ENCODE assay signal across 18 cellular contexts in the genomic region with DNA sequence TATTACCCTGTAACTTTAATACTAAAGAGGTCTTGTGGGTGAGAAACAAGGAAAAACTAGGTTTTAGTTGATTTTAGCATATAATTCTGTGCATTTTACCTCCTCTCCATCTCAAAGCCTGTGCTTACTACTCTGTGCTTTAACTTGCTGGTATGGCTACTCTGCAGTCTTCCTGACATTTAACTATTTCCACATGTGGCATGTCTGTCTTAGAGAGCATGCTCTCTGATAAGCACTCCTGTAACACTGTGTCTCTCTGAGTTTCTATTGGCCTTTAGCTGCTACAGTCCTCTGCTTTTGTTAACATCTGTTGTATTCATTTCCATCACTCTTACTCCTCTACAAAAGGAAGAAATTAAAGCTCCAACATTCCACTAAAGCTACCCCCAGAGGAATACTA.
DNase-seq lines count a peak whose midpoint lies in the region; ATAC-seq and TF ChIP-seq lines count a peak whose summit lies in the region.
"Had no signal": no experiment of that assay in that cellular context is flagged by ENCODE, and none has a peak within 500 bp of the region (broad histone marks: within the 10 kb centered on the region; RNA-seq: fewer than 3 reads in every experiment).

No MANE protein-coding gene starts in this region.

- peaks cover 49% of the 10 kb centered on the region for H3K4me1 Mint-ChIP-seq in activated naive CD4-positive, alpha-beta T cell treated with anti-CD3 and anti-CD28 coated beads, Interleukin-2, amount 10 ng/mL, durations not matched to agents 7 days and 5 days

- TF ChIP-seq EP300 in SK-N-SH (IDR thresholded peaks at IDR 0.05; ENCODE audit: borderline replicate concordance in 1 of 2, low read depth in 1 of 2, low read length in 1 of 2) = no peak

- no peaks in the 10 kb centered on the region for H3F3A ChIP-seq in SK-N-SH (replicated peaks; ENCODE audit: insufficient read depth)

- peaks cover 0 to 22% of the 10 kb centered on the region in 2 experiments; a peak in 2 of 4 replicates for H3K4me1 ChIP-seq in SK-N-SH (ENCODE audit: control insufficient read depth in 1 of 2, insufficient read depth in 2 of 2, low read depth in 1 of 2, low read length in 1 of 2)
- H3K4me1 ChIP-seq in heart left ventricle = peaks cover 0 to 29% (median 12%) of the 10 kb centered on the region in 12 donors
- peaks cover 28 to 34% (median 30%) of the 10 kb centered on the region in 3 donors for H3K4me1 ChIP-seq in skeletal muscle tissue (ENCODE audit: control insufficient read depth in 3 of 3, insufficient read depth in 3 of 3, low read length in 3 of 3)
- no peaks in the 10 kb centered on the region for H3K4me1 ChIP-seq in colonic mucosa

- H3K36me3 ChIP-seq in SK-N-SH (replicated peaks in 1 of 2; ENCODE audit: control insufficient read depth in 1 of 2, insufficient read depth in 2 of 2, low read length in 1 of 2) (no peaks in the 10 kb centered on the region), heart left ventricle (no peaks in the 10 kb centered on the region), skeletal muscle tissue (ENCODE audit: control insufficient read depth in 3 of 3, insufficient read depth in 3 of 3, low read length in 3 of 3) (no peaks in the 10 kb centered on the region), colonic mucosa (no peaks in the 10 kb centered on the region)
- H3K36me3 ChIP-seq: stomach had no signal

- no peak for TF ChIP-seq RAD21 in SK-N-SH (IDR thresholded peaks at IDR 0.05; ENCODE audit: low read length)

- no peak overlapping the region for H3K4me2 ChIP-seq in SK-N-SH

- H3K9me2 ChIP-seq in SK-N-SH = no peaks in the 10 kb centered on the region

- no peak for TF ChIP-seq POLR2A in heart left ventricle (IDR thresholded peaks at IDR 0.05)

- H3K27ac ChIP-seq in SK-N-SH (ENCODE audit: low read depth in 2 of 2, low read length in 1 of 2) (peak overlapping the region in 1 of 2 experiments; percentile 80; a peak in 2 of 4 replicates), heart left ventricle (no peak overlapping the region), skeletal muscle tissue (ENCODE audit: low read depth, low read length) (peak overlapping the region; percentile 53), colonic mucosa (no peak overlapping the region)
- H3K27ac ChIP-seq: stomach had no signal

- H3K4me3 ChIP-seq in SK-N-SH (ENCODE audit: low read depth in 2 of 2, low read length in 1 of 2) = no peak overlapping the region
- H3K4me3 ChIP-seq in heart left ventricle = no peak overlapping the region
- H3K4me3 ChIP-seq in skeletal muscle tissue (ENCODE audit: low read length in 3 of 3) = no peak overlapping the region
- H3K4me3 ChIP-seq in colonic mucosa = no peak overlapping the region
- H3K4me3 ChIP-seq: stomach had no signal

- DNase-seq in activated naive CD4-positive, alpha-beta T cell treated with anti-CD3 and anti-CD28 coated beads, Interleukin-2, amount 50 U/mL, for 72 hours (ENCODE audit: low spot score in 2 of 2) = no peak
- no peak for DNase-seq in activated naive CD4-positive, alpha-beta T cell treated with anti-CD3 and anti-CD28 coated beads, Interleukin-2, amount 10 ng/mL, durations not matched to agents 7 days and 5 days
- DNase-seq in SK-N-SH (peak; percentile 51), heart left ventricle (no peak), colonic mucosa (no peak)
- DNase-seq: activated CD4-positive, CD25-positive, alpha-beta regulatory T cell treated with anti-CD3 and anti-CD28 coated beads, Interleukin-2, amount 50 U/mL, for 72 hours; amniotic stem cell; cerebellar nuclear complex; foreskin melanocyte; GDM1; H9; retina; stimulated activated CD4-positive, alpha-beta T cell treated with anti-CD3 and anti-CD28 coated beads, Interleukin-15, amount 100 ng/mL, for 24 hours; stomach had no signal

- H2AFZ ChIP-seq in SK-N-SH (ENCODE audit: low read depth) = no peak overlapping the region

- TF ChIP-seq CTCF in SK-N-SH (IDR thresholded peaks at IDR 0.05) = no peak
- TF ChIP-seq CTCF in heart left ventricle (IDR thresholded peaks at IDR 0.05) = no peak
- TF ChIP-seq CTCF in colonic mucosa (IDR thresholded peaks at IDR 0.05) = no peak

- H3K9ac ChIP-seq in SK-N-SH (no peak overlapping the region), skeletal muscle tissue (ENCODE audit: low read depth in 1 of 3, low read length in 3 of 3) (no peak overlapping the region), colonic mucosa (ENCODE audit: low read depth in 2 of 2, low read length in 2 of 2) (no peak overlapping the region)

- H3K27me3 ChIP-seq in SK-N-SH (ENCODE audit: insufficient read depth) = no peaks in the 10 kb centered on the region
- H3K27me3 ChIP-seq in heart left ventricle = no peaks in the 10 kb centered on the region
- no peaks in the 10 kb centered on the region for H3K27me3 ChIP-seq in skeletal muscle tissue (ENCODE audit: control insufficient read depth in 3 of 3, insufficient read depth in 3 of 3, low read length in 3 of 3)
- H3K27me3 ChIP-seq in colonic mucosa = no peaks in the 10 kb centered on the region
- H3K27me3 ChIP-seq: stomach had no signal

- H3K79me2 ChIP-seq in SK-N-SH (ENCODE audit: insufficient read depth) = no peaks in the 10 kb centered on the region

- ATAC-seq in activated naive CD4-positive, alpha-beta T cell treated with anti-CD3 and anti-CD28 coated beads, Interleukin-2, amount 50 U/mL, for 72 hours = no peak
- ATAC-seq in heart left ventricle = peak; percentile 53 to 87 (median 61)
- ATAC-seq in GM21717 (IDR thresholded peaks at IDR 0.05; ENCODE audit: unreplicated experiment) = no peak
- ATAC-seq in HG02852 (IDR thresholded peaks at IDR 0.05; ENCODE audit: unreplicated experiment) = no peak

- no peaks in the 10 kb centered on the region for H3K9me3 Mint-ChIP-seq in activated naive CD4-positive, alpha-beta T cell treated with anti-CD3 and anti-CD28 coated beads, Interleukin-2, amount 50 U/mL, for 72 hours
- H3K9me3 Mint-ChIP-seq in activated naive CD4-positive, alpha-beta T cell treated with anti-CD3 and anti-CD28 coated beads, Interleukin-2, amount 10 ng/mL, durations not matched to agents 7 days and 5 days = no peaks in the 10 kb centered on the region
- H3K9me3 Mint-ChIP-seq: H9 had no signal

- intact Hi-C loops in heart left ventricle (cut with DNase I) = loop anchor here in 2 of 10 donors (5.0 kb wide), 1 partner anchor 109 kb away; no protein-coding TSS in a partner anchor
- intact Hi-C loops in colonic mucosa (cut with DNase I) = no loop called here

- CTCF ChIA-PET in activated naive CD4-positive, alpha-beta T cell treated with anti-CD3 and anti-CD28 coated beads, Interleukin-2, amount 10 ng/mL, durations not matched to agents 7 days and 5 days (lab: Charles Lee) = interaction anchor here (0.5 to 2.0 kb wide), 3 partner anchors 34 to 174 kb away, joined by 3 to 6 read pairs (median 3); no protein-coding TSS in a partner anchor
- CTCF ChIA-PET in SK-N-SH (lab: Yijun Ruan, JAX) = interaction anchor here (0.8 to 10.9 kb wide), 8 partner anchors 9 to 798 kb away, joined by 3 to 143 read pairs (median 5); no protein-coding TSS in a partner anchor

- POLR2A ChIA-PET in SK-N-SH (lab: Yijun Ruan, JAX) = no interaction called here

- H4K20me1 ChIP-seq in SK-N-SH (ENCODE audit: insufficient read depth) = no peaks in the 10 kb centered on the region

- H3K27ac Mint-ChIP-seq in activated naive CD4-positive, alpha-beta T cell treated with anti-CD3 and anti-CD28 coated beads, Interleukin-2, amount 50 U/mL, for 72 hours = peak overlapping the region; percentile 17 to 29
- H3K27ac Mint-ChIP-seq in activated naive CD4-positive, alpha-beta T cell treated with anti-CD3 and anti-CD28 coated beads, Interleukin-2, amount 10 ng/mL, durations not matched to agents 7 days and 5 days = no peak overlapping the region

- peaks cover 0 to 18% of the 10 kb centered on the region in 2 donors for H3K36me3 Mint-ChIP-seq in activated naive CD4-positive, alpha-beta T cell treated with anti-CD3 and anti-CD28 coated beads, Interleukin-2, amount 50 U/mL, for 72 hours
- H3K36me3 Mint-ChIP-seq in activated naive CD4-positive, alpha-beta T cell treated with anti-CD3 and anti-CD28 coated beads, Interleukin-2, amount 10 ng/mL, durations not matched to agents 7 days and 5 days = peaks cover 41% of the 10 kb centered on the region

- H3K9me3 ChIP-seq in SK-N-SH = no peaks in the 10 kb centered on the region
- H3K9me3 ChIP-seq in heart left ventricle = no peaks in the 10 kb centered on the region
- no peaks in the 10 kb centered on the region for H3K9me3 ChIP-seq in skeletal muscle tissue (ENCODE audit: control insufficient read depth in 3 of 3, low read length in 3 of 3)
- no peaks in the 10 kb centered on the region for H3K9me3 ChIP-seq in colonic mucosa
- H3K9me3 ChIP-seq: stomach had no signal

- no peak overlapping the region for H3K4me3 Mint-ChIP-seq in activated naive CD4-positive, alpha-beta T cell treated with anti-CD3 and anti-CD28 coated beads, Interleukin-2, amount 10 ng/mL, durations not matched to agents 7 days and 5 days
- H3K4me3 Mint-ChIP-seq: H9, neural crest cell had no signal

- H3K27me3 Mint-ChIP-seq in activated naive CD4-positive, alpha-beta T cell treated with anti-CD3 and anti-CD28 coated beads, Interleukin-2, amount 10 ng/mL, durations not matched to agents 7 days and 5 days = no peaks in the 10 kb centered on the region

TF ChIP-seq in SK-N-SH, 30 proteins besides CTCF, POLR2A, EP300 and RAD21:
- TF ChIP-seq NRF1 (IDR thresholded peaks at IDR 0.05; ENCODE audit: low read depth, low read length) = no peak
- peak; percentile 91 for TF ChIP-seq MXI1 (IDR thresholded peaks at IDR 0.05; ENCODE audit: low read depth, low read length)
- TF ChIP-seq FOXM1 (IDR thresholded peaks at IDR 0.05; ENCODE audit: low read depth) = no peak
- peak; percentile 25; the same call in 1 of the 2 replicates for TF ChIP-seq TCF12 (IDR thresholded peaks at IDR 0.05)
TF ChIP-seq in SK-N-SH: peak in this region for 2.

Comparison
In these comparisons a context has a peak if more than half of its experiments do, and no peak if none do; other contexts are left out.
1. ATAC-seq: peak in heart left ventricle (4 of 4); none in activated naive CD4-positive, alpha-beta T cell treated with anti-CD3 and anti-CD28 coated beads, Interleukin-2, amount 50 U/mL, for 72 hours (0 of 2), GM21717 (single experiment) and HG02852 (single experiment).